In genomic region chr2:1556776-1557466, GRCh38 we compare ENCODE assay signal across 3 cellular contexts.
TF ChIP-seq lines count a peak whose summit lies in the region.

No MANE protein-coding gene starts in this region.

TF ChIP-seq in PFSK-1, 5 proteins besides CTCF, POLR2A, EP300 and RAD21 (continued from another document):
- TF ChIP-seq FOXP2 (optimal IDR thresholded peaks at IDR 0.05; ENCODE audit: borderline replicate concordance, extremely low read depth, extremely low read length, insufficient read depth): peak; percentile 8

TF ChIP-seq in WTC11, 78 proteins besides CTCF, POLR2A, EP300 and RAD21 (continued from another document):
- TF ChIP-seq MXD4 (CRISPR knock-in tag; IDR thresholded peaks at IDR 0.05; ENCODE audit: borderline replicate concordance): no peak
- no peak for TF ChIP-seq CBFB (CRISPR knock-in tag; IDR thresholded peaks at IDR 0.05; ENCODE audit: low read depth)

TF ChIP-seq in HEK293T, 16 proteins besides CTCF, POLR2A, EP300 and RAD21 (continued from another document):
- TF ChIP-seq PKNOX1 (IDR thresholded peaks at IDR 0.05): no peak
- TF ChIP-seq TARDBP (IDR thresholded peaks at IDR 0.05): no peak
- no peak for TF ChIP-seq LEF1 (IDR thresholded peaks at IDR 0.05; ENCODE audit: borderline replicate concordance)
- TF ChIP-seq FOXK2 (IDR thresholded peaks at IDR 0.05): no peak
- no peak for TF ChIP-seq NFRKB (IDR thresholded peaks at IDR 0.05)
- TF ChIP-seq FOXA1 (IDR thresholded peaks at IDR 0.05): no peak
- no peak for TF ChIP-seq SP1 (IDR thresholded peaks at IDR 0.05)
- no peak for TF ChIP-seq SUZ12 (IDR thresholded peaks at IDR 0.05)
- no peak for TF ChIP-seq L3MBTL2 (conservative IDR thresholded peaks at IDR 0.05)
- no peak for TF ChIP-seq ARNT (IDR thresholded peaks at IDR 0.05)
- no peak for TF ChIP-seq ELF4 (IDR thresholded peaks at IDR 0.05)
TF ChIP-seq in HEK293T: peak in this region for 0.
